ENCODE assay signal across 8 cellular contexts in genomic region chr11:122746050-122746478, GRCh38.
DNase-seq lines count a peak whose midpoint lies in the region; ATAC-seq and TF ChIP-seq lines count a peak whose summit lies in the region.

No MANE protein-coding gene starts in this region.

- H3K4me3 ChIP-seq in CD8-positive, alpha-beta memory T cell (ENCODE audit: low read length) = no peak overlapping the region

- peak; percentile 66 for ATAC-seq in GM21515 (IDR thresholded peaks at IDR 0.05; ENCODE audit: unreplicated experiment)
- ATAC-seq in left lobe of liver = no peak

- TF ChIP-seq CTCF in RWPE1 (conservative IDR thresholded peaks at IDR 0.05; ENCODE audit: low read depth) = no peak

- DNase-seq in CD8-positive, alpha-beta memory T cell = peak; percentile 15 to 74 (median 71)
- DNase-seq in KBM-7 (peak; percentile 84), RWPE1 (ENCODE audit: low spot score) (no peak), NCI-H2029 (lab: John Stamatoyannopoulos, UW) (no peak), left lobe of liver (ENCODE audit: low spot score) (no peak)
- DNase-seq in activated T-cell treated with anti-CD3 and anti-CD28 coated beads, Interleukin-2, amount 50 U/mL, for 48 hours = peak; percentile 56 to 63
- DNase-seq in stimulated activated CD4-positive, alpha-beta T cell treated with anti-CD3 and anti-CD28 coated beads, TNF-alpha, amount 100 ng/mL, for 4 hours (ENCODE audit: low read depth in 3 of 3) = peak in 2 of 3 experiments; percentile 38 to 54

- H3K9me3 Mint-ChIP-seq in CD8-positive, alpha-beta memory T cell = no peaks in the 10 kb centered on the region

- in situ Hi-C loops in KBM-7 (cut with MboI; ENCODE audit: low pct_unique_long_range_greater_than_20kb, low sequenced_read_pairs) = no loop called here

- H3K4me1 Mint-ChIP-seq in CD8-positive, alpha-beta memory T cell = peaks cover 15 to 29% (median 18%) of the 10 kb centered on the region in 3 donors

- H3K27ac ChIP-seq in CD8-positive, alpha-beta memory T cell (ENCODE audit: low read depth, low read length) = no peak overlapping the region
- no peak overlapping the region for H3K27ac ChIP-seq in RWPE1

- peaks cover 86% of the 10 kb centered on the region for H3K4me1 ChIP-seq in CD8-positive, alpha-beta memory T cell (ENCODE audit: insufficient read depth, low read length)

- H3K36me3 Mint-ChIP-seq in CD8-positive, alpha-beta memory T cell = no peaks in the 10 kb centered on the region

- peak overlapping the region in 6 of 7 donors; percentile 15 to 84 (median 60) for H3K4me3 Mint-ChIP-seq in CD8-positive, alpha-beta memory T cell

- peak overlapping the region in 1 of 8 donors; percentile 99 for H3K27ac Mint-ChIP-seq in CD8-positive, alpha-beta memory T cell

- no peaks in the 10 kb centered on the region for H3K36me3 ChIP-seq in CD8-positive, alpha-beta memory T cell (ENCODE audit: insufficient read depth, low read length)

- H3K27me3 ChIP-seq in CD8-positive, alpha-beta memory T cell (ENCODE audit: insufficient read depth, low read length, poor library complexity, severe bottlenecking) = no peaks in the 10 kb centered on the region

- no peaks in the 10 kb centered on the region for H3K9me3 ChIP-seq in CD8-positive, alpha-beta memory T cell (ENCODE audit: low read length)

- POLR2A ChIA-PET in CD8-positive, alpha-beta memory T cell (lab: Charles Lee) = interaction anchor here (0.5 to 1.5 kb wide), 13 partner anchors 9 to 523 kb away, joined by 3 to 9 read pairs (median 3); partner anchors contain the start of genes HSPA8 and UBASH3B
- POLR2A ChIA-PET in RWPE1 (lab: Yijun Ruan, JAX; ENCODE audit: low non-redundant PET) = no interaction called here

- no peaks in the 10 kb centered on the region for H3K27me3 Mint-ChIP-seq in CD8-positive, alpha-beta memory T cell

- CTCF ChIA-PET in CD8-positive, alpha-beta memory T cell (lab: Charles Lee) = interaction anchor here (0.7 to 6.0 kb wide), 12 partner anchors 10 to 118 kb away, joined by 3 to 59 read pairs (median 4); partner anchors contain the start of gene UBASH3B
- CTCF ChIA-PET in RWPE1 (lab: Yijun Ruan, JAX) = interaction anchor here (0.7 kb wide), 1 partner anchor 9 kb away, joined by 3 read pairs; no protein-coding TSS in a partner anchor

Comparison
In these comparisons a context has a peak if more than half of its experiments do, and no peak if none do; other contexts are left out.
1. DNase-seq: peak in CD8-positive, alpha-beta memory T cell (5 of 5), KBM-7 (single experiment), activated T-cell treated with anti-CD3 and anti-CD28 coated beads, Interleukin-2, amount 50 U/mL, for 48 hours (2 of 2) and stimulated activated CD4-positive, alpha-beta T cell treated with anti-CD3 and anti-CD28 coated beads, TNF-alpha, amount 100 ng/mL, for 4 hours (2 of 3); none in RWPE1 (single experiment), NCI-H2029 (single experiment) and left lobe of liver (single experiment).